29 cellular contexts compared by ENCODE assay signal in the genomic region with DNA sequence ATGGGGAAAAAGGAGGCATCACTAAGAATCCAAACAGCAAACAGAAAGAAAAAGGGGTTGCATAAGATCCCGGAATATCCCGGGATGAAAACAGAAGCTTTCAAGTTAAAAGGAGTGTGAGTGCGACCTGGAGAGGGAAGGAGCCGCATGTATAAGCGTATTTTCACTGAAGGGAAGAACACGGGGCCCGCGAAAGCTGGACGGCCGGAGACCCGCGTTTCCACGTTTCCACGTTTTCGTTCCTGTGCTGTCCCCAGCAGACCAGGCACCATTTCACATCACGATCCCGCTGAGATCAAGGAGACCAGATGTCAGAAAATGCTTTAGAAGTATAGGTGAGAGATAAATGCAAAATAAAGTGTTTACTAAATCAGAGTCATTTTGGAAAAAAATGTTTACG.
"Had no signal": no experiment of that assay in that cellular context is flagged by ENCODE, and none has a peak within 500 bp of the region (broad histone marks: within the 10 kb centered on the region; RNA-seq: fewer than 3 reads in every experiment).

No MANE protein-coding gene starts in this region.

- H3K4me3 Mint-ChIP-seq: activated CD4-positive, alpha-beta memory T cell treated with anti-CD3 and anti-CD28 coated beads for 36 hours; activated CD4-positive, alpha-beta T cell treated with anti-CD3 and anti-CD28 coated beads for 36 hours; activated CD4-positive, alpha-beta T cell treated with anti-CD3 and anti-CD28 coated beads, Interleukin-2, amount 10 ng/mL, durations not matched to agents 24 days and 14 days; activated CD8-positive, alpha-beta memory T cell treated with anti-CD3 and anti-CD28 coated beads, Interleukin-2, amount 10 ng/mL, durations not matched to agents 7 days and 5 days; activated CD8-positive, alpha-beta T cell treated with anti-CD3 and anti-CD28 coated beads, Interleukin-2, amount 10 ng/mL, durations not matched to agents 7 days and 5 days; activated naive CD4-positive, alpha-beta T cell treated with anti-CD3 and anti-CD28 coated beads, Interleukin-2, amount 10 ng/mL, durations not matched to agents 7 days and 5 days; activated naive CD8-positive, alpha-beta T cell; activated T-helper 1 cell treated with anti-CD3 and anti-CD28 coated beads, Interleukin-12 subunit alpha, Interleukin-12 subunit beta, Interleukin-2, Interleukin-4 antibody, amounts not matched to agents 30 ng/mL and 10 ng/mL and 1 ng/mL, durations not matched to agents 14 hours and 24 hours and 36 hours; dendritic cell treated with granulocyte-macrophage colony-stimulating factor and Interleukin-4, amounts not matched to agents 40 ng/mL and 50 ng/mL, for 4 days had no signal

- DNase-seq: activated CD4-positive, alpha-beta memory T cell treated with anti-CD3 and anti-CD28 coated beads for 36 hours; activated CD4-positive, alpha-beta T cell treated with anti-CD3 and anti-CD28 coated beads for 36 hours; activated CD4-positive, alpha-beta T cell treated with anti-CD3 and anti-CD28 coated beads, Interleukin-2, amount 10 ng/mL, durations not matched to agents 24 days and 14 days; activated CD4-positive, CD25-positive, alpha-beta regulatory T cell; activated CD4-positive, CD25-positive, alpha-beta regulatory T cell treated with anti-CD3 and anti-CD28 coated beads, Interleukin-2, amount 50 U/mL, for 72 hours; activated CD8-positive, alpha-beta memory T cell treated with anti-CD3 and anti-CD28 coated beads, Interleukin-2, amount 50 U/mL, for 4 hours; activated CD8-positive, alpha-beta T cell treated with anti-CD3 and anti-CD28 coated beads, Interleukin-2, amount 10 ng/mL, durations not matched to agents 7 days and 5 days; activated effector memory CD4-positive, alpha-beta T cell treated with anti-CD3 and anti-CD28 coated beads, Interleukin-2, amount 50 U/mL, for 16 hours; activated naive CD4-positive, alpha-beta T cell treated with anti-CD3 and anti-CD28 coated beads, Interleukin-2, amount 10 ng/mL, durations not matched to agents 7 days and 5 days; activated T-cell treated with anti-CD3 and anti-CD28 coated beads, Interleukin-2, amount 50 U/mL, for 1 hour; activated T-cell treated with anti-CD3 and anti-CD28 coated beads, Interleukin-2, amount 50 U/mL, for 48 hours; adrenal gland; amygdala; aorta; body of pancreas; caudate nucleus; colonic mucosa; effector memory CD4-positive, alpha-beta T cell; erythroblast; esophagus squamous epithelium; foreskin melanocyte; T-helper 2 cell had no signal

- H3K9me3 Mint-ChIP-seq: activated CD4-positive, alpha-beta memory T cell treated with anti-CD3 and anti-CD28 coated beads for 36 hours; activated CD4-positive, alpha-beta T cell treated with anti-CD3 and anti-CD28 coated beads, Interleukin-2, amount 10 ng/mL, durations not matched to agents 24 days and 14 days; activated naive CD4-positive, alpha-beta T cell treated with anti-CD3 and anti-CD28 coated beads, Interleukin-2, amount 10 ng/mL, durations not matched to agents 7 days and 5 days; activated T-helper 1 cell treated with anti-CD3 and anti-CD28 coated beads, Interleukin-12 subunit alpha, Interleukin-12 subunit beta, Interleukin-2, Interleukin-4 antibody, amounts not matched to agents 30 ng/mL and 10 ng/mL and 1 ng/mL, durations not matched to agents 14 hours and 24 hours and 36 hours; activated T-helper 2 cell treated with anti-CD3 and anti-CD28 coated beads, Interferon-gamma antibody, Interleukin-2, Interleukin-4, amounts not matched to agents 10 μg/mL and 5 μg/mL and 100 μg/mL, durations not matched to agents 14 hours and 24 hours and 36 hours; dendritic cell treated with granulocyte-macrophage colony-stimulating factor and Interleukin-4, amounts not matched to agents 40 ng/mL and 50 ng/mL, for 4 days had no signal

- H3K27ac Mint-ChIP-seq: activated CD4-positive, alpha-beta memory T cell treated with anti-CD3 and anti-CD28 coated beads for 36 hours; activated CD4-positive, alpha-beta T cell treated with anti-CD3 and anti-CD28 coated beads for 36 hours; activated CD4-positive, alpha-beta T cell treated with anti-CD3 and anti-CD28 coated beads, Interleukin-2, amount 10 ng/mL, durations not matched to agents 24 days and 14 days; activated CD8-positive, alpha-beta memory T cell treated with anti-CD3 and anti-CD28 coated beads, Interleukin-2, amount 10 ng/mL, durations not matched to agents 7 days and 5 days; activated CD8-positive, alpha-beta T cell treated with anti-CD3 and anti-CD28 coated beads, Interleukin-2, amount 10 ng/mL, durations not matched to agents 7 days and 5 days; activated naive CD4-positive, alpha-beta T cell treated with anti-CD3 and anti-CD28 coated beads, Interleukin-2, amount 10 ng/mL, durations not matched to agents 7 days and 5 days; activated naive CD8-positive, alpha-beta T cell; activated T-helper 1 cell treated with anti-CD3 and anti-CD28 coated beads, Interleukin-12 subunit alpha, Interleukin-12 subunit beta, Interleukin-2, Interleukin-4 antibody, amounts not matched to agents 30 ng/mL and 10 ng/mL and 1 ng/mL, durations not matched to agents 14 hours and 24 hours and 36 hours; activated T-helper 2 cell treated with anti-CD3 and anti-CD28 coated beads, Interferon-gamma antibody, Interleukin-2, Interleukin-4, amounts not matched to agents 10 μg/mL and 5 μg/mL and 100 μg/mL, durations not matched to agents 14 hours and 24 hours and 36 hours; dendritic cell treated with granulocyte-macrophage colony-stimulating factor and Interleukin-4, amounts not matched to agents 40 ng/mL and 50 ng/mL, for 4 days had no signal

- H3K4me3 ChIP-seq: adrenal gland, body of pancreas, colonic mucosa, dorsolateral prefrontal cortex, esophagus squamous epithelium, gastroesophageal sphincter had no signal

- H3K4me1 ChIP-seq: adrenal gland, body of pancreas, colonic mucosa, esophagus squamous epithelium, gastroesophageal sphincter had no signal

- H3K4me1 Mint-ChIP-seq: activated CD4-positive, alpha-beta T cell treated with anti-CD3 and anti-CD28 coated beads for 36 hours; activated CD4-positive, alpha-beta T cell treated with anti-CD3 and anti-CD28 coated beads, Interleukin-2, amount 10 ng/mL, durations not matched to agents 24 days and 14 days; activated CD8-positive, alpha-beta memory T cell treated with anti-CD3 and anti-CD28 coated beads, Interleukin-2, amount 10 ng/mL, durations not matched to agents 7 days and 5 days; activated naive CD4-positive, alpha-beta T cell treated with anti-CD3 and anti-CD28 coated beads, Interleukin-2, amount 10 ng/mL, durations not matched to agents 7 days and 5 days had no signal

- H3K36me3 Mint-ChIP-seq: activated CD4-positive, alpha-beta memory T cell treated with anti-CD3 and anti-CD28 coated beads for 36 hours; activated CD8-positive, alpha-beta memory T cell treated with anti-CD3 and anti-CD28 coated beads, Interleukin-2, amount 10 ng/mL, durations not matched to agents 7 days and 5 days; activated naive CD4-positive, alpha-beta T cell treated with anti-CD3 and anti-CD28 coated beads, Interleukin-2, amount 10 ng/mL, durations not matched to agents 7 days and 5 days; activated naive CD8-positive, alpha-beta T cell had no signal

- H3K27me3 ChIP-seq: adrenal gland, body of pancreas, colonic mucosa had no signal

- H3K36me3 ChIP-seq: adrenal gland, colonic mucosa, esophagus squamous epithelium, gastroesophageal sphincter had no signal

- H3K27ac ChIP-seq: adrenal gland, body of pancreas, colonic mucosa, dorsolateral prefrontal cortex, esophagus squamous epithelium, gastroesophageal sphincter had no signal

- H3K27me3 Mint-ChIP-seq: activated CD4-positive, alpha-beta T cell treated with anti-CD3 and anti-CD28 coated beads, Interleukin-2, amount 10 ng/mL, durations not matched to agents 24 days and 14 days; activated CD8-positive, alpha-beta memory T cell treated with anti-CD3 and anti-CD28 coated beads, Interleukin-2, amount 10 ng/mL, durations not matched to agents 7 days and 5 days; activated naive CD4-positive, alpha-beta T cell treated with anti-CD3 and anti-CD28 coated beads, Interleukin-2, amount 10 ng/mL, durations not matched to agents 7 days and 5 days; activated naive CD8-positive, alpha-beta T cell; dendritic cell treated with granulocyte-macrophage colony-stimulating factor and Interleukin-4, amounts not matched to agents 40 ng/mL and 50 ng/mL, for 4 days had no signal

- H3K9me3 ChIP-seq: adrenal gland, body of pancreas, colonic mucosa, esophagus squamous epithelium, gastroesophageal sphincter had no signal
